In the genomic region with DNA sequence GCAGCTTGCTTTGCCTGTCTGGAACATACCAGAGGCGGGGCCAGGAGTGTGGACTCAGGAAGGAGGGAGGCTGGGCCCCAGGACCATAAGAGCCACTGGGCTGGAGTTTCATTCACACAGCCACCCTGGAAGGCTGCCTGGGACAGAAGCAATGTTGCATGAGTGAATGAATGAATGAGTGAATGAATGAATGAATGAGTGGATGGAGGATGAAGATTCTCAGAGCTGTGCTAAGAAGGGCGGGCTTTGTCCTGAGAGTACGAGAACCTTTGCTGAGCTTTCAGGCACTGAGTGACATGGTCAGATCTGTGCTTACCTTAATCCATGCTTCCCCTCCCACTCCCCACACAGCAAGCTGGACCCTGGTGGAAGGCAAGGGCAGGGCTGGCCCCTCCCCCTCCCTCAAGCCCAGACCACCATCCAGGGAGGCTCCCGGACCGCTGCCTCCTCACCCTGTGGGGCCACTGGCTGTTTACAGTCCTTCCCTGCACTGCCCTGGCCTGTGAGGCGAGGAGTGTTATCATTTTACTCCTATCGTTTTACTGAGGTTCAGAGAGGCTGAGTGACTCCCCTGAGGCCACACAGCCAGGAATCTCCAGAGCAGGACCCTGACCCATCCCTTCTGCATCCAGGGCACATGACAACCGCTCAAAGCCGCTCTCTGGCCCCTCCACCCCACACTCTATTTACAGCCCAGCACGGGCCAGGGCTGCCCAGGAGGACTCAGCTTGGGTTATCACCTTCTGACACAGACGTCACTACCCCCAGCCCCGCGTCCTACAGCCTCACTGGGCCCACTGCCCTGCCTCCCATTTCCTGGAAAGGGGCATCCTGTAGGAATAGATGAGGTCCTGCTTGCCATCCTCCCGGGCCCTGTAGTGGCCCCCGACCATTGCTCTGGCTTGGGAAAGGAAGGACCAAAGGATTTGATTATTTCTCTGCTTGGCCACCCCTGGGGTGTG, we compare ENCODE assay signal across 1 cellular context.
TF ChIP-seq lines count a peak whose summit lies in the region.

No MANE protein-coding gene starts in this region.

TF ChIP-seq in K562, 482 proteins besides CTCF, POLR2A, EP300 and RAD21 (continued from another document):
- TF ChIP-seq ZBTB33 (CRISPR knock-in tag; IDR thresholded peaks at IDR 0.05) (no peak), RBM25 (IDR thresholded peaks at IDR 0.05; ENCODE audit: low read depth, low read length, severe bottlenecking) (peak; percentile 10), ZFP36 (IDR thresholded peaks at IDR 0.05; ENCODE audit: low read depth, low read length, partially characterized antibody) (peak; percentile 52), ZNF24 (IDR thresholded peaks at IDR 0.05) (peak; percentile 91), ZNF239 (CRISPR knock-in tag; IDR thresholded peaks at IDR 0.05) (no peak), TFAP4 (CRISPR knock-in tag; IDR thresholded peaks at IDR 0.05; ENCODE audit: borderline replicate concordance) (no peak), RB1 (IDR thresholded peaks at IDR 0.05; ENCODE audit: low read depth) (no peak)
